9 cellular contexts compared by ENCODE assay signal in genomic region chrX:44344194-44344593, GRCh38. TPM values are rescaled to one million over a fixed set of nuclear protein-coding genes. Genes with fewer than 3 reads are reported as not detected.
DNase-seq lines count a peak whose midpoint lies in the region; ATAC-seq and TF ChIP-seq lines count a peak whose summit lies in the region.
"Had no signal": no experiment of that assay in that cellular context is flagged by ENCODE, and none has a peak within 500 bp of the region (broad histone marks: within the 10 kb centered on the region; RNA-seq: fewer than 3 reads in every experiment).

No MANE protein-coding gene starts in this region.

- ATAC-seq in HG03460 (IDR thresholded peaks at IDR 0.05; ENCODE audit: unreplicated experiment) (peak; percentile 68), HG02852 (IDR thresholded peaks at IDR 0.05; ENCODE audit: unreplicated experiment) (no peak), HG03378 (IDR thresholded peaks at IDR 0.05; ENCODE audit: unreplicated experiment) (no peak)

- H3K27me3 ChIP-seq in esophagus squamous epithelium = no peaks in the 10 kb centered on the region

- peak overlapping the region in 2 of 4 donors; percentile 64 to 66 for H3K27ac ChIP-seq in esophagus squamous epithelium

- TF ChIP-seq CTCF in esophagus squamous epithelium (IDR thresholded peaks at IDR 0.05) = no peak

- H3K4me3 ChIP-seq in esophagus squamous epithelium = peak overlapping the region in 3 of 4 donors; percentile 53 to 62 (median 54)

- H3K9me3 ChIP-seq in esophagus squamous epithelium = no peaks in the 10 kb centered on the region

- peak; percentile 69 for DNase-seq in activated CD8-positive, alpha-beta memory T cell treated with anti-CD3 and anti-CD28 coated beads for 24 hours
- DNase-seq in esophagus squamous epithelium (lab: John Stamatoyannopoulos, UW) (no peak), NCI-H1436 treated with DMSO at 0.1 percent for 48 hours (lab: John Stamatoyannopoulos, UW) (no peak), NCI-H748 treated with DMSO at 0.1 percent for 48 hours (lab: John Stamatoyannopoulos, UW) (no peak)
- DNase-seq in stimulated activated CD4-positive, alpha-beta T cell treated with anti-CD3 and anti-CD28 coated beads, Interleukin-1b, Interleukin-23, amount 100 ng/mL, for 24 hours (ENCODE audit: low read depth in 4 of 4, low spot score in 1 of 4) = peak in 3 of 4 experiments; percentile 4 to 22 (median 18)
- DNase-seq: IMR-90 had no signal

- TF ChIP-seq POLR2A in esophagus squamous epithelium (IDR thresholded peaks at IDR 0.05) = no peak

- 20 to 51% methylated on average over 16 of the region's 16 CpGs for whole genome bisulfite sequencing in esophagus squamous epithelium, 2 donors

- H3K36me3 ChIP-seq in esophagus squamous epithelium = no peaks in the 10 kb centered on the region

- H3K4me1 ChIP-seq in esophagus squamous epithelium = peaks cover 0 to 7% (median 4%) of the 10 kb centered on the region in 3 donors

- intact Hi-C loops in esophagus squamous epithelium (cut with DNase I) = no loop called here

RNA-seq across cellular contexts. Expression of gene EFHC2, which starts 0.7 kb away (rescaled TPM):
- 1 to 10 TPM in 3 of 4 donors, under 1 TPM in 1; 0.22 to 3.1 (median 2.0) TPM for total RNA-seq in esophagus squamous epithelium

Comparison
In these comparisons a context has a peak if more than half of its experiments do, and no peak if none do; other contexts are left out.
1. DNase-seq: peak in activated CD8-positive, alpha-beta memory T cell treated with anti-CD3 and anti-CD28 coated beads for 24 hours (single experiment) and stimulated activated CD4-positive, alpha-beta T cell treated with anti-CD3 and anti-CD28 coated beads, Interleukin-1b, Interleukin-23, amount 100 ng/mL, for 24 hours (3 of 4); none in esophagus squamous epithelium (single experiment), NCI-H1436 treated with DMSO at 0.1 percent for 48 hours (single experiment) and NCI-H748 treated with DMSO at 0.1 percent for 48 hours (single experiment).